1 cellular context compared by ENCODE assay signal in the genomic region with DNA sequence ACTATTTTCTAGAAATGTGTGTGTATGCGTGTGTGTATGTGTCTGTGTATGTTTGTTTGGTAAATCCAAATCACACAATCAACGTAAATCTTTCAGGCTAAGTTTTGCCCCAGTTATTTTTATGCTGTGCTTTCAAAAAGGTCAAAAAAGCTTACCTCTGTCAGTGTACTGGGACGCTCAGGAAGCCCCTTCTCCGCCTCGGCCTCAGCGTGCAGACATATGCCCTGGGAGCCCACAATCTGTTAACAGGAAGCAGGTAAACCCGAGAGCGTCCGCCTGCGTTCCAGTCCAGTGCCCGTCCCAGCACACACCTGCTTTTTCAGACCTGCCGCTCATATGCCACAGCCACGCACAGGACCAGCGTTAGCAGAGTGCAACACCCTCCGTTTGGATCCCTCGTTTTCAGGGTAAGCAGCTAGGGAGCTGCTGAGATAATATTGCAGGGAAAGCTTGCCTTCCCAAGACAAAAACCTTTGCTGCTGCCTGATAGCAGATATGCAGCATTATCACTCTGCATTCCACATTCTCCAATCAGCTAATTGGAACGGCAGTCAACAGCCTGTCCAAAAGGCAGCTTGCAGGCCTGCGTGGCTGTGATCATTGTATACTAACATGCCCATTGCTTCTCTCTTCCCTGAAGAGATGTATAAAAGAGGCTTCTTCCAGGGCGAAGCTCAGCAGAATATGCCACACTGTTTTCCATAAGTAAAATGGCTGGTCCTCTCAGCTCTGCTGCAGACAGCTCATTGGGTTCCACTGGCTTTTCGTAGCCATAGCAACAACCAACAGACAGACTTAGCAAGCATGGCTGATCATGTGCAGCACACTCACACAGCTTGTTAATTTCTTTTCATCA.
TF ChIP-seq lines count a peak whose summit lies in the region.

A gene with protein sequence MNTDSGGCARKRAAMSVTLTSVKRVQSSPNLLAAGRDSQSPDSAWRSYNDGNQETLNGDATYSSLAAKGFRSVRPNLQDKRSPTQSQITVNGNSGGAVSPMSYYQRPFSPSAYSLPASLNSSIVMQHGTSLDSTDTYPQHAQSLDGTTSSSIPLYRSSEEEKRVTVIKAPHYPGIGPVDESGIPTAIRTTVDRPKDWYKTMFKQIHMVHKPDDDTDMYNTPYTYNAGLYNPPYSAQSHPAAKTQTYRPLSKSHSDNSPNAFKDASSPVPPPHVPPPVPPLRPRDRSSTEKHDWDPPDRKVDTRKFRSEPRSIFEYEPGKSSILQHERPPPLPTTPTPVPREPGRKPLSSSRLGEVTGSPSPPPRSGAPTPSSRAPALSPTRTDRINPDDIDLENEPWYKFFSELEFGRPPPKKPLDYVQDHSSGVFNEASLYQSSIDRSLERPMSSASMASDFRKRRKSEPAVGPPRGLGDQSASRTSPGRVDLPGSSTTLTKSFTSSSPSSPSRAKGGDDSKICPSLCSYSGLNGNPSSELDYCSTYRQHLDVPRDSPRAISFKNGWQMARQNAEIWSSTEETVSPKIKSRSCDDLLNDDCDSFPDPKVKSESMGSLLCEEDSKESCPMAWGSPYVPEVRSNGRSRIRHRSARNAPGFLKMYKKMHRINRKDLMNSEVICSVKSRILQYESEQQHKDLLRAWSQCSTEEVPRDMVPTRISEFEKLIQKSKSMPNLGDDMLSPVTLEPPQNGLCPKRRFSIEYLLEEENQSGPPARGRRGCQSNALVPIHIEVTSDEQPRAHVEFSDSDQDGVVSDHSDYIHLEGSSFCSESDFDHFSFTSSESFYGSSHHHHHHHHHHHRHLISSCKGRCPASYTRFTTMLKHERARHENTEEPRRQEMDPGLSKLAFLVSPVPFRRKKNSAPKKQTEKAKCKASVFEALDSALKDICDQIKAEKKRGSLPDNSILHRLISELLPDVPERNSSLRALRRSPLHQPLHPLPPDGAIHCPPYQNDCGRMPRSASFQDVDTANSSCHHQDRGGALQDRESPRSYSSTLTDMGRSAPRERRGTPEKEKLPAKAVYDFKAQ (N-terminal part only) (minus strand): TSS at position 686 of the 856 bp plus-strand sequence. CDS start 121,623 bp downstream, outside the sequence.

TF ChIP-seq in HepG2, 621 proteins besides CTCF, POLR2A, EP300 and RAD21 (continued from another document and continues in another):
- TF ChIP-seq GTF3A (CRISPR knock-in tag; conservative IDR thresholded peaks at IDR 0.05) (no peak), PHB2 (IDR thresholded peaks at IDR 0.05; ENCODE audit: partially characterized antibody) (no peak), ATM (IDR thresholded peaks at IDR 0.05; ENCODE audit: borderline replicate concordance) (no peak), KLF16 (CRISPR knock-in tag; IDR thresholded peaks at IDR 0.05) (no peak), HNRNPH1 (optimal IDR thresholded peaks at IDR 0.05; ENCODE audit: low read depth, low read length) (no peak), ZNF816 (CRISPR knock-in tag; IDR thresholded peaks at IDR 0.05; ENCODE audit: borderline replicate concordance) (no peak), MIER3 (CRISPR knock-in tag; IDR thresholded peaks at IDR 0.05; ENCODE audit: borderline replicate concordance) (no peak), GATAD2A (CRISPR knock-in tag; IDR thresholded peaks at IDR 0.05) (no peak), GPN1 (CRISPR knock-in tag; IDR thresholded peaks at IDR 0.05; ENCODE audit: borderline replicate concordance) (no peak), ZNF749 (CRISPR knock-in tag; IDR thresholded peaks at IDR 0.05; ENCODE audit: borderline replicate concordance) (no peak), TAF1 (CRISPR knock-in tag; IDR thresholded peaks at IDR 0.05) (peak; percentile 58), PAF1 (CRISPR knock-in tag; IDR thresholded peaks at IDR 0.05) (no peak), NR2C2 (CRISPR knock-in tag; IDR thresholded peaks at IDR 0.05; ENCODE audit: borderline replicate concordance) (no peak), FOSL1 (CRISPR knock-in tag; IDR thresholded peaks at IDR 0.05; ENCODE audit: borderline replicate concordance) (no peak), ESRRA (CRISPR knock-in tag; IDR thresholded peaks at IDR 0.05; ENCODE audit: low read depth) (no peak), POLR2AphosphoS5 (IDR thresholded peaks at IDR 0.05; ENCODE audit: low read depth, low read length) (no peak; the same call in 1 of the 2 replicates), KMT2B (CRISPR knock-in tag; IDR thresholded peaks at IDR 0.05) (peak; percentile 74), NFE2L2 (IDR thresholded peaks at IDR 0.05; ENCODE audit: low read length) (no peak)
- TF ChIP-seq, protein P1, sequence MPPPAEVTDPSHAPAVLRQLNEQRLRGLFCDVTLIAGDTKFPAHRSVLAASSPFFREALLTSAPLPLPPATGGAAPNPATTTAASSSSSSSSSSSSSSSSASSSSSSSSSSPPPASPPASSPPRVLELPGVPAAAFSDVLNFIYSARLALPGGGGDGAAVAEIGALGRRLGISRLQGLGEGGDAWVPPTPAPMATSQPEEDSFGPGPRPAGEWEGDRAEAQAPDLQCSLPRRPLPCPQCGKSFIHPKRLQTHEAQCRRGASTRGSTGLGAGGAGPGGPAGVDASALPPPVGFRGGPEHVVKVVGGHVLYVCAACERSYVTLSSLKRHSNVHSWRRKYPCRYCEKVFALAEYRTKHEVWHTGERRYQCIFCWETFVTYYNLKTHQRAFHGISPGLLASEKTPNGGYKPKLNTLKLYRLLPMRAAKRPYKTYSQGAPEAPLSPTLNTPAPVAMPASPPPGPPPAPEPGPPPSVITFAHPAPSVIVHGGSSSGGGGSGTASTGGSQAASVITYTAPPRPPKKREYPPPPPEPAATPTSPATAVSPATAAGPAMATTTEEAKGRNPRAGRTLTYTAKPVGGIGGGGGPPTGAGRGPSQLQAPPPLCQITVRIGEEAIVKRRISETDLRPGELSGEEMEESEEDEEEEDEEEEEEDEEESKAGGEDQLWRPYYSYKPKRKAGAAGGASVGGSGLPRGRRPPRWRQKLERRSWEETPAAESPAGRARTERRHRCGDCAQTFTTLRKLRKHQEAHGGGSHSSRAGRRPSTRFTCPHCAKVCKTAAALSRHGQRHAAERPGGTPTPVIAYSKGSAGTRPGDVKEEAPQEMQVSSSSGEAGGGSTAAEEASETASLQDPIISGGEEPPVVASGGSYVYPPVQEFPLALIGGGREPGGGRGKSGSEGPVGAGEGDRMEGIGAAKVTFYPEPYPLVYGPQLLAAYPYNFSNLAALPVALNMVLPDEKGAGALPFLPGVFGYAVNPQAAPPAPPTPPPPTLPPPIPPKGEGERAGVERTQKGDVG (CRISPR knock-in tag; IDR thresholded peaks at IDR 0.05; ENCODE audit: borderline replicate concordance): no peak
- TF ChIP-seq, protein P2, sequence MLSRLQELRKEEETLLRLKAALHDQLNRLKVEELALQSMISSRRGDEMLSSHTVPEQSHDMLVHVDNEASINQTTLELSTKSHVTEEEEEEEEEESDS (CRISPR knock-in tag; IDR thresholded peaks at IDR 0.05; ENCODE audit: borderline replicate concordance): peak; percentile 63; the same call in 1 of the 2 replicates
- TF ChIP-seq, protein P3, sequence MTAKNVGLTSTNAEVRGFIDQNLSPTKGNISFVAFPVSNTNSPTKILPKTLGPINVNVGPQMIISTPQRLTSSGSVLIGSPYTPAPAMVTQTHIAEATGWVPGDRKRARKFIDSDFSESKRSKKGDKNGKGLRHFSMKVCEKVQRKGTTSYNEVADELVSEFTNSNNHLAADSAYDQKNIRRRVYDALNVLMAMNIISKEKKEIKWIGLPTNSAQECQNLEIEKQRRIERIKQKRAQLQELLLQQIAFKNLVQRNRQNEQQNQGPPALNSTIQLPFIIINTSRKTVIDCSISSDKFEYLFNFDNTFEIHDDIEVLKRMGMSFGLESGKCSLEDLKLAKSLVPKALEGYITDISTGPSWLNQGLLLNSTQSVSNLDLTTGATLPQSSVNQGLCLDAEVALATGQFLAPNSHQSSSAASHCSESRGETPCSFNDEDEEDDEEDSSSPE (CRISPR knock-in tag; IDR thresholded peaks at IDR 0.05): no peak
- TF ChIP-seq, protein P4, sequence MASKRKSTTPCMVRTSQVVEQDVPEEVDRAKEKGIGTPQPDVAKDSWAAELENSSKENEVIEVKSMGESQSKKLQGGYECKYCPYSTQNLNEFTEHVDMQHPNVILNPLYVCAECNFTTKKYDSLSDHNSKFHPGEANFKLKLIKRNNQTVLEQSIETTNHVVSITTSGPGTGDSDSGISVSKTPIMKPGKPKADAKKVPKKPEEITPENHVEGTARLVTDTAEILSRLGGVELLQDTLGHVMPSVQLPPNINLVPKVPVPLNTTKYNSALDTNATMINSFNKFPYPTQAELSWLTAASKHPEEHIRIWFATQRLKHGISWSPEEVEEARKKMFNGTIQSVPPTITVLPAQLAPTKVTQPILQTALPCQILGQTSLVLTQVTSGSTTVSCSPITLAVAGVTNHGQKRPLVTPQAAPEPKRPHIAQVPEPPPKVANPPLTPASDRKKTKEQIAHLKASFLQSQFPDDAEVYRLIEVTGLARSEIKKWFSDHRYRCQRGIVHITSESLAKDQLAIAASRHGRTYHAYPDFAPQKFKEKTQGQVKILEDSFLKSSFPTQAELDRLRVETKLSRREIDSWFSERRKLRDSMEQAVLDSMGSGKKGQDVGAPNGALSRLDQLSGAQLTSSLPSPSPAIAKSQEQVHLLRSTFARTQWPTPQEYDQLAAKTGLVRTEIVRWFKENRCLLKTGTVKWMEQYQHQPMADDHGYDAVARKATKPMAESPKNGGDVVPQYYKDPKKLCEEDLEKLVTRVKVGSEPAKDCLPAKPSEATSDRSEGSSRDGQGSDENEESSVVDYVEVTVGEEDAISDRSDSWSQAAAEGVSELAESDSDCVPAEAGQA (IDR thresholded peaks at IDR 0.05; ENCODE audit: low read depth): no peak
- TF ChIP-seq, protein P4 (CRISPR knock-in tag; IDR thresholded peaks at IDR 0.05; ENCODE audit: borderline replicate concordance): no peak
- TF ChIP-seq, protein P5, sequence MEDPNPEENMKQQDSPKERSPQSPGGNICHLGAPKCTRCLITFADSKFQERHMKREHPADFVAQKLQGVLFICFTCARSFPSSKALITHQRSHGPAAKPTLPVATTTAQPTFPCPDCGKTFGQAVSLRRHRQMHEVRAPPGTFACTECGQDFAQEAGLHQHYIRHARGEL (CRISPR knock-in tag; IDR thresholded peaks at IDR 0.05): no peak
- TF ChIP-seq, protein P6, sequence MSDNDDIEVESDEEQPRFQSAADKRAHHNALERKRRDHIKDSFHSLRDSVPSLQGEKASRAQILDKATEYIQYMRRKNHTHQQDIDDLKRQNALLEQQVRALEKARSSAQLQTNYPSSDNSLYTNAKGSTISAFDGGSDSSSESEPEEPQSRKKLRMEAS (IDR thresholded peaks at IDR 0.05): peak; percentile 65; the same call in 1 of the 2 replicates
- TF ChIP-seq, protein P7, sequence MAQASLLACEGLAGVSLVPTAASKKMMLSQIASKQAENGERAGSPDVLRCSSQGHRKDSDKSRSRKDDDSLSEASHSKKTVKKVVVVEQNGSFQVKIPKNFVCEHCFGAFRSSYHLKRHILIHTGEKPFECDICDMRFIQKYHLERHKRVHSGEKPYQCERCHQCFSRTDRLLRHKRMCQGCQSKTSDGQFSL (CRISPR knock-in tag; IDR thresholded peaks at IDR 0.05): no peak
- TF ChIP-seq, protein P8, sequence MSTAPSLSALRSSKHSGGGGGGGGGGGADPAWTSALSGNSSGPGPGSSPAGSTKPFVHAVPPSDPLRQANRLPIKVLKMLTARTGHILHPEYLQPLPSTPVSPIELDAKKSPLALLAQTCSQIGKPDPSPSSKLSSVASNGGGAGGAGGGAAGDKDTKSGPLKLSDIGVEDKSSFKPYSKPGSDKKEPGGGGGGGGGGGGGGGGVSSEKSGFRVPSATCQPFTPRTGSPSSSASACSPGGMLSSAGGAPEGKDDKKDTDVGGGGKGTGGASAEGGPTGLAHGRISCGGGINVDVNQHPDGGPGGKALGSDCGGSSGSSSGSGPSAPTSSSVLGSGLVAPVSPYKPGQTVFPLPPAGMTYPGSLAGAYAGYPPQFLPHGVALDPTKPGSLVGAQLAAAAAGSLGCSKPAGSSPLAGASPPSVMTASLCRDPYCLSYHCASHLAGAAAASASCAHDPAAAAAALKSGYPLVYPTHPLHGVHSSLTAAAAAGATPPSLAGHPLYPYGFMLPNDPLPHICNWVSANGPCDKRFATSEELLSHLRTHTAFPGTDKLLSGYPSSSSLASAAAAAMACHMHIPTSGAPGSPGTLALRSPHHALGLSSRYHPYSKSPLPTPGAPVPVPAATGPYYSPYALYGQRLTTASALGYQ (CRISPR knock-in tag; IDR thresholded peaks at IDR 0.05): 0 out of 2 replicates have a peak, but pooled peaks have one; percentile 42
- TF ChIP-seq, protein P9, sequence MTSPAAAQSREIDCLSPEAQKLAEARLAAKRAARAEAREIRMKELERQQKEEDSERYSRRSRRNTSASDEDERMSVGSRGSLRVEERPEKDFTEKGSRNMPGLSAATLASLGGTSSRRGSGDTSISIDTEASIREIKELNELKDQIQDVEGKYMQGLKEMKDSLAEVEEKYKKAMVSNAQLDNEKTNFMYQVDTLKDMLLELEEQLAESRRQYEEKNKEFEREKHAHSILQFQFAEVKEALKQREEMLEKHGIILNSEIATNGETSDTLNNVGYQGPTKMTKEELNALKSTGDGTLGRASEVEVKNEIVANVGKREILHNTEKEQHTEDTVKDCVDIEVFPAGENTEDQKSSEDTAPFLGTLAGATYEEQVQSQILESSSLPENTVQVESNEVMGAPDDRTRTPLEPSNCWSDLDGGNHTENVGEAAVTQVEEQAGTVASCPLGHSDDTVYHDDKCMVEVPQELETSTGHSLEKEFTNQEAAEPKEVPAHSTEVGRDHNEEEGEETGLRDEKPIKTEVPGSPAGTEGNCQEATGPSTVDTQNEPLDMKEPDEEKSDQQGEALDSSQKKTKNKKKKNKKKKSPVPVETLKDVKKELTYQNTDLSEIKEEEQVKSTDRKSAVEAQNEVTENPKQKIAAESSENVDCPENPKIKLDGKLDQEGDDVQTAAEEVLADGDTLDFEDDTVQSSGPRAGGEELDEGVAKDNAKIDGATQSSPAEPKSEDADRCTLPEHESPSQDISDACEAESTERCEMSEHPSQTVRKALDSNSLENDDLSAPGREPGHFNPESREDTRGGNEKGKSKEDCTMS (CRISPR knock-in tag; conservative IDR thresholded peaks at IDR 0.05): no peak
- TF ChIP-seq, protein P10, sequence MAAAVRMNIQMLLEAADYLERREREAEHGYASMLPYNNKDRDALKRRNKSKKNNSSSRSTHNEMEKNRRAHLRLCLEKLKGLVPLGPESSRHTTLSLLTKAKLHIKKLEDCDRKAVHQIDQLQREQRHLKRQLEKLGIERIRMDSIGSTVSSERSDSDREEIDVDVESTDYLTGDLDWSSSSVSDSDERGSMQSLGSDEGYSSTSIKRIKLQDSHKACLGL (CRISPR knock-in tag; IDR thresholded peaks at IDR 0.05): no peak
- TF ChIP-seq, protein P11, sequence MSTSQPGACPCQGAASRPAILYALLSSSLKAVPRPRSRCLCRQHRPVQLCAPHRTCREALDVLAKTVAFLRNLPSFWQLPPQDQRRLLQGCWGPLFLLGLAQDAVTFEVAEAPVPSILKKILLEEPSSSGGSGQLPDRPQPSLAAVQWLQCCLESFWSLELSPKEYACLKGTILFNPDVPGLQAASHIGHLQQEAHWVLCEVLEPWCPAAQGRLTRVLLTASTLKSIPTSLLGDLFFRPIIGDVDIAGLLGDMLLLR (CRISPR knock-in tag; IDR thresholded peaks at IDR 0.05): no peak
